ENCODE assay signal across 21 cellular contexts in the genomic region with DNA sequence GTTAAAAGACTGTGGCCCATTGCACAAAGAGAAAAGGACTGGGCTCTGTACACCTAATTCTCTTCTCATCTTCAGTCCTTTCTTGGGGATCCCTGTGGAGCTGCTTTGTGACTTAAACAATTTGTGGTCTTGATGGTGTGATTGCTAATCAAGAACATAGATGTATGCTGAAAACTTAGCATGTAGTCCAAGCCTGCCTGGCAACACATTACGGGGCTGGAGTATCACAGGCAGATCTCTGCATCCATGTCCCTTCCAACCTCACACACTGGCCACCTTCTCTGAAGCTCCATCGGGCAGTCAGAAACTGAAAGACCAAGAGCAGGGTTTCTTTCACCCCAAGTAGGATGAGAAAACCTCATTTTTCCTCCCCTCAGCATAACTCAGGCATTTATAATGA.
"Had no signal": no experiment of that assay in that cellular context is flagged by ENCODE, and none has a peak within 500 bp of the region (broad histone marks: within the 10 kb centered on the region; RNA-seq: fewer than 3 reads in every experiment).

No MANE protein-coding gene starts in this region.

- FAIRE-seq: RCC 7860 had no signal

- H3K4me2 ChIP-seq: KMS-11 had no signal

- ATAC-seq: T-cell had no signal

- H3K27ac ChIP-seq: KMS-11 had no signal

- DNase-seq: IMR-90, Kasumi-1, MM.1S, NCI-H1092 treated with DMSO at 0.1 percent for 48 hours, NCI-H1436, NCI-H187, NCI-H2029, NCI-H2081 treated with DMSO at 0.1 percent for 48 hours, NCI-H2171, NCI-H226, NCI-H446, NCI-H510A, NCI-H524 treated with DMSO at 0.1 percent for 48 hours, NCI-H69, NCI-H774, RPMI8226, SHP77, SW 1271, T-cell had no signal

- H3K9ac ChIP-seq: KMS-11 had no signal
